Comparison of ENCODE assay signal across 15 cellular contexts in genomic region chr5:14429614-14430013, GRCh38.
"Had no signal": no experiment of that assay in that cellular context is flagged by ENCODE, and none has a peak within 500 bp of the region (broad histone marks: within the 10 kb centered on the region; RNA-seq: fewer than 3 reads in every experiment).

No MANE protein-coding gene starts in this region.

- H3K4me3 ChIP-seq: coronary artery, tibial nerve had no signal

- H3K4me1 Mint-ChIP-seq: memory B cell had no signal

- H3K27ac Mint-ChIP-seq: activated CD4-positive, alpha-beta T cell treated with anti-CD3 and anti-CD28 coated beads for 36 hours; activated CD8-positive, alpha-beta T cell treated with anti-CD3 and anti-CD28 coated beads for 36 hours; activated naive CD8-positive, alpha-beta T cell treated with anti-CD3 and anti-CD28 coated beads, Interleukin-2, amount 10 ng/mL, durations not matched to agents 7 days and 5 days; memory B cell had no signal

- H3K27ac ChIP-seq: coronary artery, WERI-Rb-1 had no signal

- H3K4me3 Mint-ChIP-seq: activated CD4-positive, alpha-beta T cell treated with anti-CD3 and anti-CD28 coated beads for 36 hours; activated CD8-positive, alpha-beta T cell treated with anti-CD3 and anti-CD28 coated beads for 36 hours; activated naive CD8-positive, alpha-beta T cell treated with anti-CD3 and anti-CD28 coated beads, Interleukin-2, amount 10 ng/mL, durations not matched to agents 7 days and 5 days; memory B cell; neural crest cell had no signal

- H3K27me3 Mint-ChIP-seq: activated CD8-positive, alpha-beta T cell treated with anti-CD3 and anti-CD28 coated beads for 36 hours; activated naive CD8-positive, alpha-beta T cell treated with anti-CD3 and anti-CD28 coated beads, Interleukin-2, amount 10 ng/mL, durations not matched to agents 7 days and 5 days; memory B cell had no signal

- H3K9me3 Mint-ChIP-seq: activated CD8-positive, alpha-beta T cell treated with anti-CD3 and anti-CD28 coated beads for 36 hours; activated naive CD8-positive, alpha-beta T cell treated with anti-CD3 and anti-CD28 coated beads, Interleukin-2, amount 10 ng/mL, durations not matched to agents 7 days and 5 days; memory B cell; neural crest cell had no signal

- ATAC-seq: activated CD4-positive, alpha-beta T cell treated with anti-CD3 and anti-CD28 coated beads for 36 hours; activated CD8-positive, alpha-beta T cell treated with anti-CD3 and anti-CD28 coated beads for 36 hours; left lobe of liver had no signal

- DNase-seq: activated CD4-positive, alpha-beta T cell treated with anti-CD3 and anti-CD28 coated beads for 36 hours; activated CD8-positive, alpha-beta memory T cell treated with anti-CD3 and anti-CD28 coated beads, Interleukin-2, amount 50 U/mL, for 48 hours; activated CD8-positive, alpha-beta T cell treated with anti-CD3 and anti-CD28 coated beads for 36 hours; activated naive CD8-positive, alpha-beta T cell treated with anti-CD3 and anti-CD28 coated beads, Interleukin-2, amount 10 ng/mL, durations not matched to agents 7 days and 5 days; anterior cingulate cortex; effector CD8-positive, alpha-beta T cell; posterior cingulate gyrus; small intestine; T-helper 1 cell; WERI-Rb-1 had no signal

- H3K9me3 ChIP-seq: tibial nerve had no signal

- H3K27me3 ChIP-seq: tibial nerve had no signal

- H3K36me3 ChIP-seq: WERI-Rb-1 had no signal
